ENCODE assay signal across 2 cellular contexts in the genomic region with DNA sequence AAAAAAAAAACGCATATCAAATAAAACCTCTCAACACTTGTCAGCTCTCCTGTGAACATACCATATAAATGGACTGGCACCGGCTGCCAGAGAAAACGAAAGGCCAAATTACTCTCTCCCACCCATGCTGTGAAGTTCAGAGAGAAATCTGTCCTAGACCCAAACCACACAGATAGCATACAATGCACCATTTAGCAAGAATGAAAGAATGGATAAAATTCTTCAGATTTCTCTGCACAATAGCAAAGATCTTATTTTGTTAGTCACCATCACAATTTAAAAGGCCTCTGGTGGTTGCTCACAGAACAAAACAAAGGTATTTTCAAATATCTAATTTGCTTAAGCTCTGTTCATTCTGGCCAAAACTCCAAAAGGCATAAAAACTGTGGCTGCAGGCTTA.
TF ChIP-seq lines count a peak whose summit lies in the region.

No MANE protein-coding gene starts in this region.

TF ChIP-seq in SK-N-SH treated with all-trans-retinoic acid at 6 μM for 48 hours, 23 proteins besides CTCF, POLR2A, EP300 and RAD21 (continued from another document):
- TF ChIP-seq, protein P1, sequence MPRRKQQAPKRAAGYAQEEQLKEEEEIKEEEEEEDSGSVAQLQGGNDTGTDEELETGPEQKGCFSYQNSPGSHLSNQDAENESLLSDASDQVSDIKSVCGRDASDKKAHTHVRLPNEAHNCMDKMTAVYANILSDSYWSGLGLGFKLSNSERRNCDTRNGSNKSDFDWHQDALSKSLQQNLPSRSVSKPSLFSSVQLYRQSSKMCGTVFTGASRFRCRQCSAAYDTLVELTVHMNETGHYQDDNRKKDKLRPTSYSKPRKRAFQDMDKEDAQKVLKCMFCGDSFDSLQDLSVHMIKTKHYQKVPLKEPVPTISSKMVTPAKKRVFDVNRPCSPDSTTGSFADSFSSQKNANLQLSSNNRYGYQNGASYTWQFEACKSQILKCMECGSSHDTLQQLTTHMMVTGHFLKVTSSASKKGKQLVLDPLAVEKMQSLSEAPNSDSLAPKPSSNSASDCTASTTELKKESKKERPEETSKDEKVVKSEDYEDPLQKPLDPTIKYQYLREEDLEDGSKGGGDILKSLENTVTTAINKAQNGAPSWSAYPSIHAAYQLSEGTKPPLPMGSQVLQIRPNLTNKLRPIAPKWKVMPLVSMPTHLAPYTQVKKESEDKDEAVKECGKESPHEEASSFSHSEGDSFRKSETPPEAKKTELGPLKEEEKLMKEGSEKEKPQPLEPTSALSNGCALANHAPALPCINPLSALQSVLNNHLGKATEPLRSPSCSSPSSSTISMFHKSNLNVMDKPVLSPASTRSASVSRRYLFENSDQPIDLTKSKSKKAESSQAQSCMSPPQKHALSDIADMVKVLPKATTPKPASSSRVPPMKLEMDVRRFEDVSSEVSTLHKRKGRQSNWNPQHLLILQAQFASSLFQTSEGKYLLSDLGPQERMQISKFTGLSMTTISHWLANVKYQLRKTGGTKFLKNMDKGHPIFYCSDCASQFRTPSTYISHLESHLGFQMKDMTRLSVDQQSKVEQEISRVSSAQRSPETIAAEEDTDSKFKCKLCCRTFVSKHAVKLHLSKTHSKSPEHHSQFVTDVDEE (CRISPR knock-in tag; IDR thresholded peaks at IDR 0.05): no peak
- TF ChIP-seq SNAI2 (CRISPR knock-in tag; IDR thresholded peaks at IDR 0.05): no peak
- TF ChIP-seq, protein P2, sequence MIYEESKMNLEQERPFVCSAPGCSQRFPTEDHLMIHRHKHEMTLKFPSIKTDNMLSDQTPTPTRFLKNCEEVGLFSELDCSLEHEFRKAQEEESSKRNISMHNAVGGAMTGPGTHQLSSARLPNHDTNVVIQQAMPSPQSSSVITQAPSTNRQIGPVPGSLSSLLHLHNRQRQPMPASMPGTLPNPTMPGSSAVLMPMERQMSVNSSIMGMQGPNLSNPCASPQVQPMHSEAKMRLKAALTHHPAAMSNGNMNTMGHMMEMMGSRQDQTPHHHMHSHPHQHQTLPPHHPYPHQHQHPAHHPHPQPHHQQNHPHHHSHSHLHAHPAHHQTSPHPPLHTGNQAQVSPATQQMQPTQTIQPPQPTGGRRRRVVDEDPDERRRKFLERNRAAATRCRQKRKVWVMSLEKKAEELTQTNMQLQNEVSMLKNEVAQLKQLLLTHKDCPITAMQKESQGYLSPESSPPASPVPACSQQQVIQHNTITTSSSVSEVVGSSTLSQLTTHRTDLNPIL (CRISPR knock-in tag; IDR thresholded peaks at IDR 0.05; ENCODE audit: low read depth): no peak
- no peak for TF ChIP-seq PPARA (CRISPR knock-in tag; IDR thresholded peaks at IDR 0.05; ENCODE audit: borderline replicate concordance)
- TF ChIP-seq ZNF8 (CRISPR knock-in tag; IDR thresholded peaks at IDR 0.05): no peak
- no peak for TF ChIP-seq BACH2 (CRISPR knock-in tag; IDR thresholded peaks at IDR 0.05; ENCODE audit: borderline replicate concordance)
- no peak for TF ChIP-seq ZFP30 (CRISPR knock-in tag; IDR thresholded peaks at IDR 0.05)
- TF ChIP-seq GLIS3 (CRISPR knock-in tag; IDR thresholded peaks at IDR 0.05): no peak
- TF ChIP-seq ZC3H10 (CRISPR knock-in tag; IDR thresholded peaks at IDR 0.05): no peak
- no peak for TF ChIP-seq ZNF565 (CRISPR knock-in tag; conservative IDR thresholded peaks at IDR 0.05; ENCODE audit: low read depth)
TF ChIP-seq in SK-N-SH treated with all-trans-retinoic acid at 6 μM for 48 hours: peak in this region for 0.

TF ChIP-seq in SK-N-SH, 30 proteins besides CTCF, POLR2A, EP300 and RAD21 (continued from another document):
- TF ChIP-seq, protein P3, sequence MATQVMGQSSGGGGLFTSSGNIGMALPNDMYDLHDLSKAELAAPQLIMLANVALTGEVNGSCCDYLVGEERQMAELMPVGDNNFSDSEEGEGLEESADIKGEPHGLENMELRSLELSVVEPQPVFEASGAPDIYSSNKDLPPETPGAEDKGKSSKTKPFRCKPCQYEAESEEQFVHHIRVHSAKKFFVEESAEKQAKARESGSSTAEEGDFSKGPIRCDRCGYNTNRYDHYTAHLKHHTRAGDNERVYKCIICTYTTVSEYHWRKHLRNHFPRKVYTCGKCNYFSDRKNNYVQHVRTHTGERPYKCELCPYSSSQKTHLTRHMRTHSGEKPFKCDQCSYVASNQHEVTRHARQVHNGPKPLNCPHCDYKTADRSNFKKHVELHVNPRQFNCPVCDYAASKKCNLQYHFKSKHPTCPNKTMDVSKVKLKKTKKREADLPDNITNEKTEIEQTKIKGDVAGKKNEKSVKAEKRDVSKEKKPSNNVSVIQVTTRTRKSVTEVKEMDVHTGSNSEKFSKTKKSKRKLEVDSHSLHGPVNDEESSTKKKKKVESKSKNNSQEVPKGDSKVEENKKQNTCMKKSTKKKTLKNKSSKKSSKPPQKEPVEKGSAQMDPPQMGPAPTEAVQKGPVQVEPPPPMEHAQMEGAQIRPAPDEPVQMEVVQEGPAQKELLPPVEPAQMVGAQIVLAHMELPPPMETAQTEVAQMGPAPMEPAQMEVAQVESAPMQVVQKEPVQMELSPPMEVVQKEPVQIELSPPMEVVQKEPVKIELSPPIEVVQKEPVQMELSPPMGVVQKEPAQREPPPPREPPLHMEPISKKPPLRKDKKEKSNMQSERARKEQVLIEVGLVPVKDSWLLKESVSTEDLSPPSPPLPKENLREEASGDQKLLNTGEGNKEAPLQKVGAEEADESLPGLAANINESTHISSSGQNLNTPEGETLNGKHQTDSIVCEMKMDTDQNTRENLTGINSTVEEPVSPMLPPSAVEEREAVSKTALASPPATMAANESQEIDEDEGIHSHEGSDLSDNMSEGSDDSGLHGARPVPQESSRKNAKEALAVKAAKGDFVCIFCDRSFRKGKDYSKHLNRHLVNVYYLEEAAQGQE (IDR thresholded peaks at IDR 0.05; ENCODE audit: low read depth, low read length): no peak
- TF ChIP-seq FOSL2 (IDR thresholded peaks at IDR 0.05; ENCODE audit: borderline replicate concordance, low read depth): no peak
- TF ChIP-seq, protein P4, sequence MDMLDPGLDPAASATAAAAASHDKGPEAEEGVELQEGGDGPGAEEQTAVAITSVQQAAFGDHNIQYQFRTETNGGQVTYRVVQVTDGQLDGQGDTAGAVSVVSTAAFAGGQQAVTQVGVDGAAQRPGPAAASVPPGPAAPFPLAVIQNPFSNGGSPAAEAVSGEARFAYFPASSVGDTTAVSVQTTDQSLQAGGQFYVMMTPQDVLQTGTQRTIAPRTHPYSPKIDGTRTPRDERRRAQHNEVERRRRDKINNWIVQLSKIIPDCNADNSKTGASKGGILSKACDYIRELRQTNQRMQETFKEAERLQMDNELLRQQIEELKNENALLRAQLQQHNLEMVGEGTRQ (IDR thresholded peaks at IDR 0.05; ENCODE audit: borderline replicate concordance, low read depth, low read length): no peak
- TF ChIP-seq YY1 (IDR thresholded peaks at IDR 0.05; ENCODE audit: low read depth): no peak
- TF ChIP-seq GABPA (IDR thresholded peaks at IDR 0.05; ENCODE audit: low read depth): no peak
- TF ChIP-seq, protein P5, sequence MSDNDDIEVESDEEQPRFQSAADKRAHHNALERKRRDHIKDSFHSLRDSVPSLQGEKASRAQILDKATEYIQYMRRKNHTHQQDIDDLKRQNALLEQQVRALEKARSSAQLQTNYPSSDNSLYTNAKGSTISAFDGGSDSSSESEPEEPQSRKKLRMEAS (IDR thresholded peaks at IDR 0.05; ENCODE audit: low read depth): no peak
- no peak for TF ChIP-seq SMC3 (IDR thresholded peaks at IDR 0.05; ENCODE audit: low read depth, low read length)
